ENCODE assay signal across 1 cellular context in the genomic region with DNA sequence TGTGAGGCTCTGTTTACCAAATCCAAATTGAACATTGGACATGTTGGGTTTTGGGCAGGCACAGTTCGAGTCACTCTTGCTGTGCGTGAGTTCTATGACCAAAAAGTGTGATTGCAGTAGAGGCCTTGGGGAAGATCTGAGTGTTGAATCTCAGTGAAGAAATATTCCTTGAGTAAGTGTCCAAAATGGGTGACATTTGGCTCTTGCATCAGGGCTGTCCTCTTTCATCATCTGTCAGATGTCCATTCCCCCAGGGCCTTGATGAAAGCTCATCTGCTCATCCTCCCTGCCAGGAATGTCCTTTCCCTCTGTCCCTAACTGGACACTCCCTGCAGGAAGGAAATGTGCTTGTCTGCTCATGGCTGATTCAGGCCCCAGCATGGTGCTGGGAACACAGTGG.
TF ChIP-seq lines count a peak whose summit lies in the region.

No MANE protein-coding gene starts in this region.

TF ChIP-seq in K562, 482 proteins besides CTCF, POLR2A, EP300 and RAD21:
- TF ChIP-seq KLF13 (tag; IDR thresholded peaks at IDR 0.05; ENCODE audit: borderline replicate concordance, low read depth) (no peak), CEBPG (CRISPR knock-in tag; IDR thresholded peaks at IDR 0.05) (0 out of 2 replicates have a peak, but pooled peaks have one; percentile 26), CEBPG (tag; conservative IDR thresholded peaks at IDR 0.05 in 1 of 2, IDR thresholded peaks at IDR 0.05 in 1 of 2) (peak in 1 of 2 experiments; percentile 59; a peak in 2 of 4 replicates)
